Comparison of ENCODE assay signal across 25 cellular contexts in genomic region chr21:43301424-43302355, GRCh38.
DNase-seq lines count a peak whose midpoint lies in the region; ATAC-seq and TF ChIP-seq lines count a peak whose summit lies in the region.
"Had no signal": no experiment of that assay in that cellular context is flagged by ENCODE, and none has a peak within 500 bp of the region (broad histone marks: within the 10 kb centered on the region; RNA-seq: fewer than 3 reads in every experiment).

No MANE protein-coding gene starts in this region.

- no peak overlapping the region for H3K27ac ChIP-seq in neural progenitor cell
- H3K27ac ChIP-seq in upper lobe of right lung: no peak overlapping the region
- no peak overlapping the region for H3K27ac ChIP-seq in sigmoid colon
- H3K27ac ChIP-seq: cardiac muscle cell, pancreas, SK-N-MC had no signal

- POLR2A ChIA-PET in GM10248 (lab: Yijun Ruan, JAX): no interaction called here

- H3K4me3 Mint-ChIP-seq in neural progenitor cell: no peak overlapping the region
- H3K4me3 Mint-ChIP-seq: activated CD4-positive, alpha-beta T cell treated with anti-CD3 and anti-CD28 coated beads for 36 hours; CD4-positive, alpha-beta T cell; natural killer cell; T-helper 1 cell treated with Interleukin-12 subunit alpha and Interleukin-12 subunit beta and Interleukin-4 antibody, amounts not matched to agents 30 μg/mL and 1 μg/mL, for 36 hours had no signal

- no peak for TF ChIP-seq POLR2A in sigmoid colon (IDR thresholded peaks at IDR 0.05)

- CTCF ChIA-PET in GM10248 (lab: Yijun Ruan, JAX): interaction anchor here (0.8 to 2.2 kb wide), 3 partner anchors 10 to 32 kb away, joined by 3 to 4 read pairs (median 3); no protein-coding TSS in a partner anchor

- peaks cover 2% of the 10 kb centered on the region for H3K9me3 Mint-ChIP-seq in neural progenitor cell
- H3K9me3 Mint-ChIP-seq: CD4-positive, alpha-beta T cell; natural killer cell; T-helper 1 cell treated with Interleukin-12 subunit alpha and Interleukin-12 subunit beta and Interleukin-4 antibody, amounts not matched to agents 30 μg/mL and 1 μg/mL, for 36 hours had no signal

- no peaks in the 10 kb centered on the region for H3K36me3 Mint-ChIP-seq in neural progenitor cell
- H3K36me3 Mint-ChIP-seq: natural killer cell had no signal

- ATAC-seq in Right ventricle myocardium inferior: no peak
- no peak for ATAC-seq in left ventricle myocardium superior
- no peak for ATAC-seq in upper lobe of right lung
- ATAC-seq: activated CD4-positive, alpha-beta T cell treated with anti-CD3 and anti-CD28 coated beads for 36 hours; natural killer cell had no signal

- peak; percentile 59 for DNase-seq in Right ventricle myocardium inferior (ENCODE audit: missing footprints)
- DNase-seq in left ventricle myocardium superior: no peak
- DNase-seq in cardiac septum (ENCODE audit: low spot score): peak; percentile 72
- DNase-seq in neural progenitor cell (ENCODE audit: low spot score): no peak
- peak; percentile 63 for DNase-seq in upper lobe of right lung
- DNase-seq in sigmoid colon: no peak
- DNase-seq in GM10248 (ENCODE audit: extremely low spot score): no peak
- DNase-seq in central memory CD4-positive, alpha-beta T cell: no peak
- DNase-seq: activated CD4-positive, alpha-beta T cell treated with anti-CD3 and anti-CD28 coated beads for 36 hours; activated CD8-positive, alpha-beta memory T cell treated with anti-CD3 and anti-CD28 coated beads for 24 hours; activated naive CD4-positive, alpha-beta T cell treated with Interleukin-2 at 50 U/mL for 16 hours; activated T-cell treated with anti-CD3 and anti-CD28 coated beads, Interleukin-2, amount 50 U/mL, for 48 hours; amniotic stem cell; CD4-positive, alpha-beta T cell; dermis blood vessel endothelial cell; natural killer cell; NCI-H1092 treated with DMSO at 0.1 percent for 48 hours; NCI-H187 treated with DMSO at 0.1 percent for 48 hours; NCI-H69; stimulated activated CD4-positive, alpha-beta T cell treated with anti-CD3 and anti-CD28 coated beads, Interleukin-1b, Interleukin-23, amount 100 ng/mL, for 48 hours had no signal

- no peak for TF ChIP-seq EP300 in sigmoid colon (IDR thresholded peaks at IDR 0.05)

- no peaks in the 10 kb centered on the region for H3K27me3 ChIP-seq in neural progenitor cell
- no peaks in the 10 kb centered on the region for H3K27me3 ChIP-seq in upper lobe of right lung
- H3K27me3 ChIP-seq in sigmoid colon: no peaks in the 10 kb centered on the region
- H3K27me3 ChIP-seq: cardiac muscle cell, pancreas had no signal

- no peaks in the 10 kb centered on the region for H3K79me2 ChIP-seq in neural progenitor cell (ENCODE audit: low read depth)

- no peak overlapping the region for H3K4me3 ChIP-seq in neural progenitor cell
- no peak overlapping the region for H3K4me3 ChIP-seq in upper lobe of right lung
- no peak overlapping the region for H3K4me3 ChIP-seq in sigmoid colon
- H3K4me3 ChIP-seq: cardiac muscle cell, HAP-1, pancreas, SK-N-MC had no signal

- no peak overlapping the region for H3K4me2 ChIP-seq in neural progenitor cell

- 92 to 93% methylated on average over 31 of the region's 31 CpGs for WGBS in sigmoid colon, 2 donors

- H2AFZ ChIP-seq in neural progenitor cell (replicated peaks): no peak overlapping the region

- peaks cover 12% of the 10 kb centered on the region for H3K27me3 Mint-ChIP-seq in neural progenitor cell (ENCODE audit: insufficient read depth, low read depth)
- H3K27me3 Mint-ChIP-seq: activated CD4-positive, alpha-beta T cell treated with anti-CD3 and anti-CD28 coated beads for 36 hours had no signal

- intact Hi-C loops in Right ventricle myocardium inferior (cut with DNase I) (no loop called here), left ventricle myocardium superior (cut with micrococcal nuclease) (no loop called here), cardiac septum (cut with DNase I) (no loop called here), upper lobe of right lung (cut with DNase I) (no loop called here), sigmoid colon (cut with DNase I) (no loop called here)

- no peaks in the 10 kb centered on the region for H4K20me1 ChIP-seq in neural progenitor cell (ENCODE audit: low read depth)

- no peaks in the 10 kb centered on the region for H3K36me3 ChIP-seq in neural progenitor cell
- no peaks in the 10 kb centered on the region for H3K36me3 ChIP-seq in upper lobe of right lung
- no peaks in the 10 kb centered on the region for H3K36me3 ChIP-seq in sigmoid colon
- H3K36me3 ChIP-seq: cardiac muscle cell, HAP-1, pancreas had no signal

- no peak overlapping the region for H3K9ac ChIP-seq in neural progenitor cell

- no peak for TF ChIP-seq CTCF in neural progenitor cell (IDR thresholded peaks at IDR 0.05)
- no peak for TF ChIP-seq CTCF in upper lobe of right lung (IDR thresholded peaks at IDR 0.05)
- no peak for TF ChIP-seq CTCF in sigmoid colon (IDR thresholded peaks at IDR 0.05)
- TF ChIP-seq CTCF in GM10248 (IDR thresholded peaks at IDR 0.05; ENCODE audit: control extremely low read depth, extremely low read depth, low read depth, missing control alignments): no peak

- no peaks in the 10 kb centered on the region for H3K9me3 ChIP-seq in neural progenitor cell (ENCODE audit: low read depth)
- no peaks in the 10 kb centered on the region for H3K9me3 ChIP-seq in upper lobe of right lung
- H3K9me3 ChIP-seq in sigmoid colon: no peaks in the 10 kb centered on the region
- H3K9me3 ChIP-seq: HAP-1, pancreas had no signal

- no peaks in the 10 kb centered on the region for H3K4me1 ChIP-seq in neural progenitor cell
- H3K4me1 ChIP-seq in upper lobe of right lung: no peaks in the 10 kb centered on the region
- no peaks in the 10 kb centered on the region for H3K4me1 ChIP-seq in sigmoid colon
- H3K4me1 ChIP-seq: HAP-1, pancreas had no signal

- H3K27ac Mint-ChIP-seq in neural progenitor cell: peak overlapping the region; percentile 81
- H3K27ac Mint-ChIP-seq: activated CD4-positive, alpha-beta T cell treated with anti-CD3 and anti-CD28 coated beads for 36 hours; CD4-positive, alpha-beta T cell; natural killer cell; T-helper 1 cell treated with Interleukin-12 subunit alpha and Interleukin-12 subunit beta and Interleukin-4 antibody, amounts not matched to agents 30 μg/mL and 1 μg/mL, for 36 hours had no signal

- peaks cover 34% of the 10 kb centered on the region for H3K4me1 Mint-ChIP-seq in neural progenitor cell
- H3K4me1 Mint-ChIP-seq: activated CD4-positive, alpha-beta T cell treated with anti-CD3 and anti-CD28 coated beads for 36 hours; natural killer cell had no signal

- H3F3A ChIP-seq in neural progenitor cell (ENCODE audit: low read depth): no peaks in the 10 kb centered on the region

Comparison
In these comparisons a context has a peak if more than half of its experiments do, and no peak if none do; other contexts are left out.
1. DNase-seq: peak in Right ventricle myocardium inferior (single experiment), cardiac septum (single experiment) and upper lobe of right lung (single experiment); none in left ventricle myocardium superior (single experiment), neural progenitor cell (single experiment), sigmoid colon (single experiment), GM10248 (single experiment) and central memory CD4-positive, alpha-beta T cell (single experiment).